ENCODE assay signal across 11 cellular contexts in the genomic region with DNA sequence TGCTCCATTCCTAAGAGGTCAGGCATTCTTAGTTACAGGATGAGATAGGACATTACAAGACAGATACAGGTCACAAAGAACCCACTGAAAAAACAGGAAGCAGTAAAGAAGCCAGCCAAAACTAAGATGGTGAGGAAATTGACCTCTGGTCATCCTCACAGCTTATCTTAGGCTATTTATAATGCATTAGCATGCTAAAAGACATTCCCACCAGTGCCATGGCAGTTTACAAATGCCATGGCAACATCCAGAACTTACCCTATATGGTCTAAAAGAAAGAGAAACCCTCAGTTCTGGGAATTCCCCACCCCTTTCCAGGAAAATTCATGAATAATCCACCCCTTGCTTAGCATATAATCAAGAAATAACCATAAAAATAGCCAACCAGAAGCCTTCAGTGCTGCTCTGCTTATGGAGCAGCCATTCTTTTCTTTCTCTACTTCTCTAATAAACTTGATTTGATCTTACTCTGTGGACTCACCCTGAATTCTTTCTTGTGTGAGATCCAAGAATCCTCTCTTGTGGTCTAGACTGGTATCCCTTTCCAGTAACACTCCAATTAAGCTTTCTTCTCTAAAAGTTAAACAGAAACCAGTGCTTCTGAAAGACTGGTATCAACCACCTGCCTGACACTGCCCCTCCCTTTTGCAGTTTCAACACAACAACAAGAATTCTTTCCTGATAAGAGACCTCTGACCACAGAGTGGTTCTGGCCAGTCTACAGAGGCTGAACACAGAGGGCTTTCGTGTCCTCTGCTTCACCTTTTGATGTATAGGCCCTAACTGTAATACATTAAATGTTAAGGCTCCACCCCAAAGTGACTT.
DNase-seq lines count a peak whose midpoint lies in the region; ATAC-seq, FAIRE-seq and TF ChIP-seq lines count a peak whose summit lies in the region.
"Had no signal": no experiment of that assay in that cellular context is flagged by ENCODE, and none has a peak within 500 bp of the region (broad histone marks: within the 10 kb centered on the region; RNA-seq: fewer than 3 reads in every experiment).

No MANE protein-coding gene starts in this region.

- no peak overlapping the region for H3K4me3 ChIP-seq in body of pancreas

- H3K4me3 Mint-ChIP-seq in progenitor cell of endocrine pancreas (ENCODE audit: low read depth): no peak overlapping the region

- FAIRE-seq in GM12891 (lab: Jason Lieb, UNC): no peak

- TF ChIP-seq POLR2A in body of pancreas (IDR thresholded peaks at IDR 0.05) (peak in 1 of 3 donors; percentile 7), GM12891 (IDR thresholded peaks at IDR 0.05; ENCODE audit: low read depth, low read length) (no peak)

- no peaks in the 10 kb centered on the region for H3K36me3 ChIP-seq in body of pancreas (replicated peaks in 1 of 2; ENCODE audit: insufficient read depth in 1 of 2, low read depth in 2 of 2)

- H3K9me3 Mint-ChIP-seq in progenitor cell of endocrine pancreas (ENCODE audit: low read depth): peaks cover 55% of the 10 kb centered on the region

- H3K4me1 ChIP-seq in body of pancreas: peaks cover 64% of the 10 kb centered on the region

- peak overlapping the region; percentile 11 for H3K27ac Mint-ChIP-seq in progenitor cell of endocrine pancreas

- 17 to 24% methylated on average over 1 of the region's 1 CpG for WGBS in body of pancreas, 2 donors

- H3K27me3 ChIP-seq in body of pancreas: no peaks in the 10 kb centered on the region

- intact Hi-C loops in body of pancreas (cut with DNase I) (no loop called here), sciatic nerve (cut with DNase I) (no loop called here)

- H3K4me1 Mint-ChIP-seq in progenitor cell of endocrine pancreas (ENCODE audit: low read depth): peaks cover 4% of the 10 kb centered on the region

- no peak for TF ChIP-seq CTCF in body of pancreas (IDR thresholded peaks at IDR 0.05)
- no peak for TF ChIP-seq CTCF in progenitor cell of endocrine pancreas (IDR thresholded peaks at IDR 0.05; ENCODE audit: unreplicated experiment)

- DNase-seq in body of pancreas (peak in 3 of 4 donors; percentile 51 to 65 (median 63)), progenitor cell of endocrine pancreas (ENCODE audit: low spot score, unreplicated experiment) (no peak), sciatic nerve (ENCODE audit: low spot score) (no peak), GM12891 (ENCODE audit: insufficient read length, low spot score) (no peak), NCI-H2107 treated with DMSO at 0.1 percent for 48 hours (lab: John Stamatoyannopoulos, UW; ENCODE audit: unreplicated experiment) (no peak)
- no peak for DNase-seq in activated naive CD4-positive, alpha-beta T cell treated with Interleukin-2 at 50 U/mL for 16 hours
- DNase-seq: activated effector memory CD4-positive, alpha-beta T cell treated with Interleukin-2 at 50 U/mL for 16 hours; NCI-H526 treated with DMSO at 0.1 percent for 48 hours; T1000 had no signal

- H3K9me3 ChIP-seq in body of pancreas: no peaks in the 10 kb centered on the region

- peaks cover 39% of the 10 kb centered on the region for H3K36me3 Mint-ChIP-seq in progenitor cell of endocrine pancreas (ENCODE audit: insufficient read depth)

- ATAC-seq in GM19463 (IDR thresholded peaks at IDR 0.05; ENCODE audit: unreplicated experiment): peak; percentile 55
- ATAC-seq in HG03175 (IDR thresholded peaks at IDR 0.05; ENCODE audit: unreplicated experiment): peak; percentile 59
- peak; percentile 91 for ATAC-seq in body of pancreas
- ATAC-seq in sciatic nerve: no peak

- H3K27me3 Mint-ChIP-seq in progenitor cell of endocrine pancreas: no peaks in the 10 kb centered on the region

- peak overlapping the region; percentile 58 to 78 (median 71) for H3K27ac ChIP-seq in body of pancreas

TF ChIP-seq in GM12891, 5 proteins besides CTCF, POLR2A, EP300 and RAD21:
- TF ChIP-seq POLR2AphosphoS5 (IDR thresholded peaks at IDR 0.05; ENCODE audit: low read depth, low read length) (no peak), SPI1 (IDR thresholded peaks at IDR 0.05; ENCODE audit: low read depth, low read length) (no peak), TAF1 (IDR thresholded peaks at IDR 0.05; ENCODE audit: low read depth, low read length) (no peak), PAX5 (IDR thresholded peaks at IDR 0.05; ENCODE audit: insufficient read depth, low read length, severe bottlenecking) (no peak), POU2F2 (IDR thresholded peaks at IDR 0.05; ENCODE audit: low read depth, low read length) (no peak)

Comparison
In these comparisons a context has a peak if more than half of its experiments do, and no peak if none do; other contexts are left out.
1. DNase-seq: peak in body of pancreas (3 of 4); none in progenitor cell of endocrine pancreas (single experiment), sciatic nerve (single experiment), GM12891 (single experiment), NCI-H2107 treated with DMSO at 0.1 percent for 48 hours (single experiment) and activated naive CD4-positive, alpha-beta T cell treated with Interleukin-2 at 50 U/mL for 16 hours (single experiment).